ENCODE assay signal across 1 cellular context in genomic region chr10:71750124-71750841, GRCh38.
TF ChIP-seq lines count a peak whose summit lies in the region.

No MANE protein-coding gene starts in this region.

TF ChIP-seq in K562, 482 proteins besides CTCF, POLR2A, EP300 and RAD21:
- TF ChIP-seq MLLT1 (IDR thresholded peaks at IDR 0.05) (no peak), ZNF830 (CRISPR knock-in tag; IDR thresholded peaks at IDR 0.05) (0 out of 2 replicates have a peak, but pooled peaks have one; percentile 24), ZNF699 (CRISPR knock-in tag; IDR thresholded peaks at IDR 0.05; ENCODE audit: insufficient replicate concordance) (no peak), CEBPB (tag; IDR thresholded peaks at IDR 0.05) (0 out of 2 replicates have a peak, but pooled peaks have one; percentile 32), USF2 (CRISPR knock-in tag; IDR thresholded peaks at IDR 0.05) (0 out of 2 replicates have a peak, but pooled peaks have one; percentile 10), SPI1 (IDR thresholded peaks at IDR 0.05; ENCODE audit: borderline replicate concordance, low read depth, low read length) (0 out of 2 replicates have a peak, but pooled peaks have one; percentile 38)
